Comparison of ENCODE assay signal across 31 cellular contexts in genomic region chr2:112157472-112157871, GRCh38. TPM values are rescaled to one million over a fixed set of nuclear protein-coding genes. Genes with fewer than 3 reads are reported as not detected.
DNase-seq lines count a peak whose midpoint lies in the region; ATAC-seq, FAIRE-seq and TF ChIP-seq lines count a peak whose summit lies in the region.
"Had no signal": no experiment of that assay in that cellular context is flagged by ENCODE, and none has a peak within 500 bp of the region (broad histone marks: within the 10 kb centered on the region; RNA-seq: fewer than 3 reads in every experiment).

No MANE protein-coding gene starts in this region.

- H3K9me3 ChIP-seq in HepG2 (ENCODE audit: low read length): no peaks in the 10 kb centered on the region
- no peaks in the 10 kb centered on the region for H3K9me3 ChIP-seq in right lobe of liver
- H3K9me3 ChIP-seq: esophagus squamous epithelium, mucosa of descending colon, right atrium auricular region had no signal

- no peaks in the 10 kb centered on the region for H3K36me3 Mint-ChIP-seq in T-helper 1 cell treated with Interleukin-12 subunit alpha and Interleukin-12 subunit beta and Interleukin-4 antibody, amounts not matched to agents 30 μg/mL and 1 μg/mL, for 36 hours (ENCODE audit: low read depth)
- H3K36me3 Mint-ChIP-seq: CD8-positive, alpha-beta memory T cell; stimulated activated memory B cell treated with anti-CD40 and anti-IgM and Interleukin-4, amounts not matched to agents 10 μg/mL and 1 μg/mL and 100 μg/mL, for 72 hours had no signal

- no peaks in the 10 kb centered on the region for H4K20me1 ChIP-seq in HepG2 (ENCODE audit: insufficient read depth, low read length)

- no peaks in the 10 kb centered on the region for H3K9me3 Mint-ChIP-seq in T-helper 1 cell treated with Interleukin-12 subunit alpha and Interleukin-12 subunit beta and Interleukin-4 antibody, amounts not matched to agents 30 μg/mL and 1 μg/mL, for 36 hours
- H3K9me3 Mint-ChIP-seq: CD8-positive, alpha-beta memory T cell; endodermal cell; nephron progenitor cell; stimulated activated memory B cell treated with anti-CD40 and anti-IgM and Interleukin-4, amounts not matched to agents 10 μg/mL and 1 μg/mL and 100 μg/mL, for 72 hours; T-helper 2 cell treated with Interferon-gamma antibody and Interleukin-4, amounts not matched to agents 5 μg/mL and 100 μg/mL, for 36 hours had no signal

- TF ChIP-seq RAD21 in HepG2 (CRISPR knock-in tag; IDR thresholded peaks at IDR 0.05): no peak

- in situ Hi-C loops in HepG2 (cut with HindIII; ENCODE audit: extremely low pct_ligation_motif_present, low pct_unique_long_range_greater_than_20kb): no loop called here

- H3K4me2 ChIP-seq in HepG2 (ENCODE audit: low read depth, low read length): no peak overlapping the region

- no TSS peak for BruUV-seq in HepG2 (replicated peaks; lab: Mats Ljungman, UMichigan)

- no peak for TF ChIP-seq CTCF in HepG2 (CRISPR knock-in tag; IDR thresholded peaks at IDR 0.05)
- TF ChIP-seq CTCF in right lobe of liver (IDR thresholded peaks at IDR 0.05): no peak

- no peak overlapping the region for H2AFZ ChIP-seq in HepG2 (ENCODE audit: low read length)
- H2AFZ ChIP-seq: GM23248, parathyroid adenoma had no signal

- no peak overlapping the region for H3K9ac ChIP-seq in HepG2 (ENCODE audit: insufficient read depth, low read depth, low read length)
- H3K9ac ChIP-seq: GM23248, parathyroid adenoma had no signal

- H3K27ac ChIP-seq in HepG2 (ENCODE audit: extremely low read length, insufficient read depth, low read length) (no peak overlapping the region), right lobe of liver (no peak overlapping the region)
- H3K27ac ChIP-seq: 22Rv1, cardiac muscle cell, esophagus squamous epithelium, GM23248, parathyroid adenoma, right atrium auricular region had no signal

- DNase-seq in T-helper 1 cell: no peak
- DNase-seq in HepG2 (ENCODE audit: low spot score): no peak
- no peak for DNase-seq in right lobe of liver
- peak; percentile 6 for DNase-seq in left lobe of liver (ENCODE audit: low spot score)
- DNase-seq in NCI-H1048 (lab: John Stamatoyannopoulos, UW): no peak
- no peak for DNase-seq in iPS-NIHi7 (ENCODE audit: extremely low spot score)
- no peak for DNase-seq in DMS 273 (lab: John Stamatoyannopoulos, UW; ENCODE audit: unreplicated experiment)
- DNase-seq: aorta; cortex of kidney; endodermal cell; esophagus squamous epithelium; foreskin melanocyte; GM23248; Karpas-422; mucosa of descending colon; NCI-H146; NCI-H2107; NCI-H446; nephron progenitor cell; stimulated activated CD4-positive, alpha-beta T cell treated with anti-CD3 and anti-CD28 coated beads, Interleukin-12 subunit alpha, Interleukin-12 subunit beta, amount 100 ng/mL, for 4 hours; stimulated activated CD4-positive, alpha-beta T cell treated with anti-CD3 and anti-CD28 coated beads, Interleukin-4, amount 100 ng/mL, for 1 hour had no signal

- peak overlapping the region; percentile 34 for H3K27ac Mint-ChIP-seq in T-helper 1 cell treated with Interleukin-12 subunit alpha and Interleukin-12 subunit beta and Interleukin-4 antibody, amounts not matched to agents 30 μg/mL and 1 μg/mL, for 36 hours
- H3K27ac Mint-ChIP-seq: endodermal cell; nephron progenitor cell; stimulated activated memory B cell treated with anti-CD40 and anti-IgM and Interleukin-4, amounts not matched to agents 10 μg/mL and 1 μg/mL and 100 μg/mL, for 72 hours had no signal

- H3K36me3 ChIP-seq in HepG2 (replicated peaks in 1 of 2; ENCODE audit: control insufficient read depth in 1 of 2, insufficient read depth in 2 of 2, low read length in 2 of 2) (no peaks in the 10 kb centered on the region), right lobe of liver (no peaks in the 10 kb centered on the region)
- H3K36me3 ChIP-seq: cardiac muscle cell, esophagus squamous epithelium, right atrium auricular region had no signal

- POLR2A ChIA-PET in HepG2 (lab: Yijun Ruan, JAX): no interaction called here

- intact Hi-C loops in HepG2 (cut with micrococcal nuclease; ENCODE audit: unreplicated experiment): no loop called here
- intact Hi-C loops in right lobe of liver (cut with DNase I): no loop called here

- H3K4me3 ChIP-seq in HepG2 (replicated peaks in 1 of 3; ENCODE audit: insufficient read depth in 1 of 3, low read depth in 2 of 3, low read length in 3 of 3): no peak overlapping the region
- no peak overlapping the region for H3K4me3 ChIP-seq in right lobe of liver
- H3K4me3 ChIP-seq: cardiac muscle cell, esophagus squamous epithelium, GM23248, mucosa of descending colon, right atrium auricular region had no signal

- H3K4me3 Mint-ChIP-seq in T-helper 1 cell treated with Interleukin-12 subunit alpha and Interleukin-12 subunit beta and Interleukin-4 antibody, amounts not matched to agents 30 μg/mL and 1 μg/mL, for 36 hours: peak overlapping the region; percentile 21
- H3K4me3 Mint-ChIP-seq: endodermal cell; nephron progenitor cell; stimulated activated memory B cell treated with anti-CD40 and anti-IgM and Interleukin-4, amounts not matched to agents 10 μg/mL and 1 μg/mL and 100 μg/mL, for 72 hours had no signal

- no peak for FAIRE-seq in HepG2 (lab: Jason Lieb, UNC)
- FAIRE-seq: GM12891, urothelium cell line had no signal

- no peaks in the 10 kb centered on the region for H3K27me3 Mint-ChIP-seq in T-helper 1 cell treated with Interleukin-12 subunit alpha and Interleukin-12 subunit beta and Interleukin-4 antibody, amounts not matched to agents 30 μg/mL and 1 μg/mL, for 36 hours (ENCODE audit: low read depth)
- H3K27me3 Mint-ChIP-seq: CD8-positive, alpha-beta memory T cell; stimulated activated memory B cell treated with anti-CD40 and anti-IgM and Interleukin-4, amounts not matched to agents 10 μg/mL and 1 μg/mL and 100 μg/mL, for 72 hours had no signal

- CTCF ChIA-PET in HepG2 (lab: Yijun Ruan, JAX; ENCODE audit: low intra/inter-chr PET ratio, low total read pairs): no interaction called here

- H3K4me1 ChIP-seq in HepG2 (ENCODE audit: insufficient read depth, low read length) (peaks cover 11% of the 10 kb centered on the region), right lobe of liver (no peaks in the 10 kb centered on the region)
- H3K4me1 ChIP-seq: parathyroid adenoma, right atrium auricular region had no signal

- 69% methylated on average over 3 of the region's 3 CpGs for WGBS in HepG2 (ENCODE audit: low lambda C conversion rate)
- 56% methylated on average over 3 of the region's 3 CpGs for WGBS in right lobe of liver (ENCODE audit: insufficient coverage, low coverage, low lambda C conversion rate, missing lambda C conversion rate)

- TF ChIP-seq EP300 in HepG2 (IDR thresholded peaks at IDR 0.05; ENCODE audit: low read depth in 2 of 2, low read length in 2 of 2) (no peak), HepG2 (CRISPR knock-in tag; IDR thresholded peaks at IDR 0.05; ENCODE audit: borderline replicate concordance) (no peak)

- TF ChIP-seq POLR2A in HepG2 (IDR thresholded peaks at IDR 0.05; ENCODE audit: insufficient read depth in 1 of 2, low read depth in 2 of 2, low read length in 2 of 2): no peak
- no peak for TF ChIP-seq POLR2A in right lobe of liver (IDR thresholded peaks at IDR 0.05)

- no peaks in the 10 kb centered on the region for H3K79me2 ChIP-seq in HepG2 (ENCODE audit: insufficient read depth, low read length)
- H3K79me2 ChIP-seq: parathyroid adenoma had no signal

- H3K27me3 ChIP-seq in HepG2 (ENCODE audit: control insufficient read depth in 1 of 2, insufficient read depth in 2 of 2, low read length in 2 of 2): no peaks in the 10 kb centered on the region
- no peaks in the 10 kb centered on the region for H3K27me3 ChIP-seq in right lobe of liver
- H3K27me3 ChIP-seq: cardiac muscle cell, esophagus squamous epithelium, right atrium auricular region had no signal

- ATAC-seq in HepG2: no peak
- no peak for ATAC-seq in right lobe of liver
- ATAC-seq in left lobe of liver: no peak
- ATAC-seq: mucosa of descending colon; stimulated activated memory B cell treated with anti-CD40 and anti-IgM and Interleukin-4, amounts not matched to agents 10 μg/mL and 1 μg/mL and 100 μg/mL, for 72 hours had no signal

- peaks cover 36% of the 10 kb centered on the region for H3K4me1 Mint-ChIP-seq in T-helper 1 cell treated with Interleukin-12 subunit alpha and Interleukin-12 subunit beta and Interleukin-4 antibody, amounts not matched to agents 30 μg/mL and 1 μg/mL, for 36 hours (ENCODE audit: low read depth)
- H3K4me1 Mint-ChIP-seq: endodermal cell had no signal

TF ChIP-seq in HepG2, 621 proteins besides CTCF, POLR2A, EP300 and RAD21 (continues in another document):
- TF ChIP-seq CEBPB (IDR thresholded peaks at IDR 0.05; ENCODE audit: borderline replicate concordance, low read depth, low read length): peak; percentile 21; the same call in 1 of the 2 replicates
- peak; percentile 82; the same call in 1 of the 2 replicates for TF ChIP-seq ZNF12 (CRISPR knock-in tag; IDR thresholded peaks at IDR 0.05)
- no peak for TF ChIP-seq MIER3 (CRISPR knock-in tag; IDR thresholded peaks at IDR 0.05; ENCODE audit: borderline replicate concordance)

RNA-seq across cellular contexts. Expression of gene FBLN7, which starts 19.3 kb away (rescaled TPM):
- 0.95 and 1.4 TPM in 2 replicates for total RNA-seq in HepG2 (2016; rRNA removed; fragmentation: Illumina TruSeq; extraction: Trizol)
- 0.53 and 1.0 TPM in 2 replicates for total RNA-seq in HepG2 (2016; cell fraction: cytosol; rRNA removed; fragmentation: Illumina TruSeq; extraction: Trizol; ENCODE audit: low read depth)
- 0.52 and 1.1 TPM in 2 replicates for total RNA-seq in HepG2 (2016; cell fraction: insoluble cytoplasmic fraction; rRNA removed; fragmentation: Illumina TruSeq; extraction: Trizol)
- 0.87 and 0.90 TPM in 2 replicates for total RNA-seq in HepG2 (2016; cell fraction: membrane; rRNA removed; fragmentation: Illumina TruSeq; extraction: Trizol)
- total RNA-seq in HepG2 (2016; cell fraction: nucleus; rRNA removed; fragmentation: Illumina TruSeq; extraction: Trizol): 2.6 and 2.7 TPM in 2 replicates
- polyA plus RNA-seq in HepG2 (2011; rRNA removed): 2.3 and 2.4 TPM in 2 replicates
- 2.2 and 2.5 TPM in 2 replicates for polyA plus RNA-seq in HepG2 (2011; cell fraction: cytosol; rRNA removed)
- 5.3 and 6.4 TPM in 2 replicates for polyA plus RNA-seq in HepG2 (2011; cell fraction: nucleus; rRNA removed)
- polyA plus RNA-seq in HepG2 (2012): 5.1 and 5.4 TPM in 2 replicates
- polyA plus RNA-seq in HepG2 (2016; cell fraction: cytosol; fragmentation: Illumina TruSeq; extraction: Trizol; ENCODE audit: low read depth): 1.1 and 1.2 TPM in 2 replicates
- polyA plus RNA-seq in HepG2 (2016; cell fraction: insoluble cytoplasmic fraction; fragmentation: Illumina TruSeq; extraction: Trizol; ENCODE audit: low read depth): 2.1 and 2.2 TPM in 2 replicates
- 1.6 and 1.7 TPM in 2 replicates for polyA plus RNA-seq in HepG2 (2016; cell fraction: membrane; fragmentation: Illumina TruSeq; extraction: Trizol; ENCODE audit: low read depth)
- 6.5 TPM in 2 replicates for polyA plus RNA-seq in HepG2 (2016; cell fraction: nucleus; fragmentation: Illumina TruSeq; extraction: Trizol; ENCODE audit: insufficient read depth, low read depth)
- 3.2 TPM in 1 of 2 replicates, not detected in the other for polyA minus RNA-seq in HepG2 (2011; rRNA and poly(A)+ RNA removed; ENCODE audit: low replicate concordance)
- 1.6 and 2.9 TPM in 2 replicates for polyA minus RNA-seq in HepG2 (2011; cell fraction: cytosol; rRNA and poly(A)+ RNA removed)
- polyA minus RNA-seq in HepG2 (2011; cell fraction: nucleus; rRNA and poly(A)+ RNA removed): 3.4 and 4.0 TPM in 2 replicates
- 1 to 10 TPM; 1.2 to 5.4 (median 2.9) TPM for total RNA-seq in right lobe of liver
- total RNA-seq in left lobe of liver: 5.1 TPM
